In the genomic region with DNA sequence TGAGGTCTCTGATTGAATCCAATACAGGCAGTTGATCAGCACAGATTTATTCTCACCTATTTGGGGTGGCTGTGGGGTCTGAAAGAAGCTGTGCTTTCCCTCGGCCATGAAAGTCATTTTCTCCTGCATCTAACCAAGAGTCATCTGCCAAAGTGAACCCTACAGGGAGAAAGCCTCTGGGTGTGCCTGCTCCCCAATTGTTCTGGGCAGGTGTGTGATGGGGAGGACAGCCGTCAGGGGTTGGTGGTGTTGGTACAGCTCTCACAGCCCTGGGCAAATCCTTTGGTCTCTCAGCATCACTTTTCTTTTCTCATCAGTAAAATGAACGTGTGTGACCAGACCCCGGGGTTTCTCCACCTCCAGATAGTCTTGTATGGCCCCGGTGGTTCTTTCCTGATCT, we compare ENCODE assay signal across 10 cellular contexts. TPM values are rescaled to one million over a fixed set of nuclear protein-coding genes. Genes with fewer than 3 reads are reported as not detected.
A peak's percentile ranks its signal among the peaks of the same experiment; 100 is the strongest.
DNase-seq lines count a peak whose midpoint lies in the region; ATAC-seq, FAIRE-seq and TF ChIP-seq lines count a peak whose summit lies in the region.
"Had no signal": no experiment of that assay in that cellular context is flagged by ENCODE, and none has a peak within 500 bp of the region (broad histone marks: within the 10 kb centered on the region; RNA-seq: fewer than 3 reads in every experiment).

No MANE protein-coding gene starts in this region.

- no peak for TF ChIP-seq POLR2A in H54 (IDR thresholded peaks at IDR 0.05; ENCODE audit: low read depth, low read length)

- H3K9me3 Mint-ChIP-seq in naive B cell = no peaks in the 10 kb centered on the region
- no peaks in the 10 kb centered on the region for H3K9me3 Mint-ChIP-seq in type B pancreatic cell

- peak overlapping the region in 7 of 8 donors; percentile 16 to 83 (median 65) for H3K4me3 Mint-ChIP-seq in naive B cell
- H3K4me3 Mint-ChIP-seq in type B pancreatic cell = peak overlapping the region; percentile 92

- peak overlapping the region in 1 of 2 donors; percentile 98 for H3K4me3 ChIP-seq in ascending aorta
- H3K4me3 ChIP-seq: MG63 had no signal

- no peak for FAIRE-seq in H54 (lab: Jason Lieb, UNC)

- no peaks in the 10 kb centered on the region for H3K27me3 Mint-ChIP-seq in naive B cell
- H3K27me3 Mint-ChIP-seq in type B pancreatic cell = no peaks in the 10 kb centered on the region

- peaks cover 37 to 59% (median 47%) of the 10 kb centered on the region in 3 donors for H3K4me1 Mint-ChIP-seq in naive B cell
- peaks cover 50% of the 10 kb centered on the region for H3K4me1 Mint-ChIP-seq in type B pancreatic cell (ENCODE audit: unreplicated experiment)

- ATAC-seq in naive B cell (ENCODE audit: low read depth in 2 of 2) = no peak

- DNase-seq in activated effector memory CD4-positive, alpha-beta T cell treated with anti-CD3 and anti-CD28 coated beads, Interleukin-2, amount 50 U/mL, for 16 hours = peak; percentile 54
- no peak for DNase-seq in activated effector memory CD4-positive, alpha-beta T cell treated with Interleukin-2 at 50 U/mL for 16 hours
- DNase-seq in ascending aorta (ENCODE audit: low spot score in 2 of 2) (no peak), naive B cell (no peak), type B pancreatic cell (ENCODE audit: extremely low spot score, unreplicated experiment) (no peak), superior temporal gyrus (ENCODE audit: extremely low spot score) (no peak), GM03348 (ENCODE audit: low spot score) (no peak), H54 (ENCODE audit: insufficient read length, low spot score) (no peak)
- DNase-seq: MG63 had no signal

- intact Hi-C loops in ascending aorta (cut with DNase I) = loop anchor here (10.0 kb wide), 2 partner anchors 386 to 1936 kb away; partner anchors contain the start of gene PTCH1

- peaks cover 9 to 36% of the 10 kb centered on the region in 2 donors for H3K4me1 ChIP-seq in ascending aorta
- H3K4me1 ChIP-seq: parathyroid adenoma had no signal

- no peaks in the 10 kb centered on the region for H3K27me3 ChIP-seq in ascending aorta
- H3K27me3 ChIP-seq: MG63 had no signal

- H3K27ac ChIP-seq in ascending aorta = peak overlapping the region; percentile 80 to 97
- H3K27ac ChIP-seq: parathyroid adenoma had no signal

- TF ChIP-seq CTCF in ascending aorta (IDR thresholded peaks at IDR 0.05) (no peak), type B pancreatic cell (conservative IDR thresholded peaks at IDR 0.05) (no peak)

- H3K27ac Mint-ChIP-seq in naive B cell = peak overlapping the region in 3 of 6 donors; percentile 16 to 84 (median 31)
- H3K27ac Mint-ChIP-seq in type B pancreatic cell = peak overlapping the region; percentile 81

- no peaks in the 10 kb centered on the region for H3K9me3 ChIP-seq in ascending aorta
- H3K9me3 ChIP-seq: MG63 had no signal

- H3K36me3 Mint-ChIP-seq in naive B cell (no peaks in the 10 kb centered on the region), type B pancreatic cell (peaks cover 4% of the 10 kb centered on the region)

- no peaks in the 10 kb centered on the region for H3K36me3 ChIP-seq in ascending aorta
- H3K36me3 ChIP-seq: MG63 had no signal

RNA-seq across cellular contexts. Expression of gene PHF2, which starts 2.5 kb away (rescaled TPM):
- total RNA-seq in ascending aorta (45.1 TPM), type B pancreatic cell (ENCODE audit: low replicate concordance) (28.1 and 34.7 TPM in 2 replicates)
- 1 to 10 TPM in 3 of 6 donors, under 1 TPM in 3; 0.04 to 1.7 (median 1.1) TPM for polyA plus RNA-seq in naive B cell (ENCODE audit: low read depth in 6 of 6)
